ENCODE assay signal across 1 cellular context in genomic region chr3:156620260-156620659, GRCh38.
TF ChIP-seq lines count a peak whose summit lies in the region.

No MANE protein-coding gene starts in this region.

TF ChIP-seq in K562, 482 proteins besides CTCF, POLR2A, EP300 and RAD21 (continued from another document and continues in another):
- TF ChIP-seq MECOM (CRISPR knock-in tag; IDR thresholded peaks at IDR 0.05) (peak; percentile 93), POLR2H (tag; IDR thresholded peaks at IDR 0.05; ENCODE audit: low read depth) (no peak), ZNF77 (CRISPR knock-in tag; IDR thresholded peaks at IDR 0.05) (no peak), ZBTB8A (IDR thresholded peaks at IDR 0.05; ENCODE audit: partially characterized antibody) (no peak), MYBL2 (IDR thresholded peaks at IDR 0.05; ENCODE audit: low read depth) (no peak), MYBL2 (CRISPR knock-in tag; IDR thresholded peaks at IDR 0.05; ENCODE audit: borderline replicate concordance) (no peak), ZNF696 (CRISPR knock-in tag; conservative IDR thresholded peaks at IDR 0.05) (0 out of 2 replicates have a peak, but pooled peaks have one; percentile 54), NR4A1 (CRISPR knock-in tag; IDR thresholded peaks at IDR 0.05) (peak; percentile 72; the same call in 1 of the 2 replicates), NR4A1 (tag; IDR thresholded peaks at IDR 0.05) (peak; percentile 99), STAT6 (CRISPR knock-in tag; IDR thresholded peaks at IDR 0.05) (no peak), CHD7 (IDR thresholded peaks at IDR 0.05; ENCODE audit: low read depth, low read length) (no peak), ZNF512 (tag; IDR thresholded peaks at IDR 0.05) (no peak), CHD4 (IDR thresholded peaks at IDR 0.05; ENCODE audit: insufficient read depth, insufficient replicate concordance, low read depth, low read length, poor library complexity, severe bottlenecking) (no peak), RBFOX2 (IDR thresholded peaks at IDR 0.05; ENCODE audit: low read depth, low read length) (no peak), ZNF121 (CRISPR knock-in tag; conservative IDR thresholded peaks at IDR 0.05) (no peak), RCOR1 (IDR thresholded peaks at IDR 0.05; ENCODE audit: borderline replicate concordance in 1 of 2, low read depth in 2 of 2, low read length in 2 of 2) (no peak), SREBF1 (IDR thresholded peaks at IDR 0.05; ENCODE audit: borderline replicate concordance, low read depth, low read length) (no peak), ZBTB11 (CRISPR knock-in tag; IDR thresholded peaks at IDR 0.05) (peak in 1 of 3 experiments; percentile 86; a peak in 2 of 6 replicates), MXI1 (IDR thresholded peaks at IDR 0.05; ENCODE audit: low read depth, low read length) (no peak), ZNF311 (CRISPR knock-in tag; IDR thresholded peaks at IDR 0.05) (peak; percentile 93), TCFL5 (CRISPR knock-in tag; conservative IDR thresholded peaks at IDR 0.05) (peak; percentile 83), NFIX (CRISPR knock-in tag; IDR thresholded peaks at IDR 0.05; ENCODE audit: low read depth) (0 out of 2 replicates have a peak, but pooled peaks have one; percentile 42), VEZF1 (CRISPR knock-in tag; IDR thresholded peaks at IDR 0.05) (no peak), ZNF398 (CRISPR knock-in tag; IDR thresholded peaks at IDR 0.05) (peak; percentile 85), ZFP36 (IDR thresholded peaks at IDR 0.05; ENCODE audit: low read depth, low read length, partially characterized antibody) (no peak), ZFP30 (CRISPR knock-in tag; IDR thresholded peaks at IDR 0.05; ENCODE audit: borderline replicate concordance) (no peak), SMAD4 (CRISPR knock-in tag; conservative IDR thresholded peaks at IDR 0.05) (peak; percentile 98), RNF219 (CRISPR knock-in tag; IDR thresholded peaks at IDR 0.05) (peak; percentile 66; the same call in 1 of the 2 replicates), MAFF (IDR thresholded peaks at IDR 0.05; ENCODE audit: low read length) (peak; percentile 96), NUFIP1 (IDR thresholded peaks at IDR 0.05; ENCODE audit: partially characterized antibody) (peak; percentile 88), ETV5 (CRISPR knock-in tag; IDR thresholded peaks at IDR 0.05; ENCODE audit: low read depth) (no peak), ZNF778 (CRISPR knock-in tag; IDR thresholded peaks at IDR 0.05) (no peak), ZBED1 (IDR thresholded peaks at IDR 0.05) (no peak), KLF1 (tag; IDR thresholded peaks at IDR 0.05) (no peak)
